ENCODE assay signal across 8 cellular contexts in genomic region chr4:128191115-128191897, GRCh38.
DNase-seq lines count a peak whose midpoint lies in the region; ATAC-seq and TF ChIP-seq lines count a peak whose summit lies in the region.

No MANE protein-coding gene starts in this region.

- intact Hi-C loops in spleen (cut with DNase I; ENCODE audit: low total_unique reads) = loop anchor here (10.0 kb wide), 1 partner anchor 673 kb away; no protein-coding TSS in a partner anchor

- no peak overlapping the region for H3K27ac ChIP-seq in spleen

- no peak overlapping the region for H3K4me3 ChIP-seq in astrocyte of the cerebellum (ENCODE audit: low read depth, low read length)
- no peak overlapping the region for H3K4me3 ChIP-seq in spleen

- peaks cover 0 to 8% (median 0%) of the 10 kb centered on the region in 6 donors for H3K4me1 ChIP-seq in spleen

- DNase-seq in SIG-M5 treated with dmso at 0.1 percent for 504 hours (lab: John Stamatoyannopoulos, UW; ENCODE audit: unreplicated experiment) (peak; percentile 59), SIG-M5 (lab: John Stamatoyannopoulos, UW) (no peak), NCI-H1105 treated with DMSO at 0.1 percent for 48 hours (lab: John Stamatoyannopoulos, UW) (peak; percentile 54), T-helper 9 cell (peak; percentile 49), astrocyte of the cerebellum (ENCODE audit: low read depth) (peak; percentile 38), hypothalamus (lab: John Stamatoyannopoulos, UW) (peak in 42 of 51 donors; percentile 0 to 73 (median 20)), spleen (peak; percentile 75)

- 11 to 19% (median 15%) methylated on average over 5 of the region's 5 CpGs for whole genome bisulfite sequencing in spleen, 5 donors

- TF ChIP-seq POLR2A in spleen (IDR thresholded peaks at IDR 0.05) = no peak

- ATAC-seq in HG02798 (IDR thresholded peaks at IDR 0.05; ENCODE audit: poor library complexity, unreplicated experiment) = peak; percentile 99

- in situ Hi-C loops in astrocyte of the cerebellum (cut with HindIII; ENCODE audit: low sequenced_read_pairs) = no loop called here

- H3K36me3 ChIP-seq in spleen = peaks cover 0 to 6% (median 0%) of the 10 kb centered on the region in 6 donors

- H3K27me3 ChIP-seq in spleen (replicated peaks in 1 of 7) = no peaks in the 10 kb centered on the region

- no peaks in the 10 kb centered on the region for H3K9me3 ChIP-seq in spleen

- TF ChIP-seq CTCF in astrocyte of the cerebellum (IDR thresholded peaks at IDR 0.05; ENCODE audit: low read depth, low read length, missing control alignments) (peak; percentile 83), spleen (IDR thresholded peaks at IDR 0.05 in 8 of 11, conservative IDR thresholded peaks at IDR 0.05 in 3 of 11) (peak; percentile 57 to 87 (median 81))
